ENCODE assay signal across 12 cellular contexts in genomic region chr14:91143862-91144261, GRCh38. TPM values are rescaled to one million over a fixed set of nuclear protein-coding genes. Genes with fewer than 3 reads are reported as not detected.
DNase-seq lines count a peak whose midpoint lies in the region; ATAC-seq and TF ChIP-seq lines count a peak whose summit lies in the region.
"Had no signal": no experiment of that assay in that cellular context is flagged by ENCODE, and none has a peak within 500 bp of the region (broad histone marks: within the 10 kb centered on the region; RNA-seq: fewer than 3 reads in every experiment).

No MANE protein-coding gene starts in this region.

- no peaks in the 10 kb centered on the region for H3K9me3 ChIP-seq in thoracic aorta

- H3K27ac Mint-ChIP-seq in activated T-cell treated with anti-CD3 and anti-CD28 coated beads, Interleukin-2, amount 50 U/mL, for 24 hours = peak overlapping the region; percentile 16

- no peaks in the 10 kb centered on the region for H3K27me3 Mint-ChIP-seq in activated T-cell treated with anti-CD3 and anti-CD28 coated beads, Interleukin-2, amount 50 U/mL, for 24 hours

- no peaks in the 10 kb centered on the region for H3K36me3 ChIP-seq in thoracic aorta

- H3K36me3 Mint-ChIP-seq in activated T-cell treated with anti-CD3 and anti-CD28 coated beads, Interleukin-2, amount 50 U/mL, for 24 hours (ENCODE audit: low read depth) = peaks cover 68% of the 10 kb centered on the region

- H3K4me3 ChIP-seq in thoracic aorta = no peak overlapping the region

- peaks cover 13 to 22% of the 10 kb centered on the region in 2 donors for H3K4me1 ChIP-seq in thoracic aorta (ENCODE audit: control insufficient read depth in 1 of 2, low read depth in 2 of 2)

- ATAC-seq in thoracic aorta (ENCODE audit: insufficient number of reproducible peaks, low FRiP score, low read depth) (no peak), HG02938 (IDR thresholded peaks at IDR 0.05; ENCODE audit: unreplicated experiment) (no peak), GM21619 (IDR thresholded peaks at IDR 0.05; ENCODE audit: unreplicated experiment) (no peak)

- H3K4me1 Mint-ChIP-seq in activated T-cell treated with anti-CD3 and anti-CD28 coated beads, Interleukin-2, amount 50 U/mL, for 24 hours (ENCODE audit: low read depth) = peaks cover 47% of the 10 kb centered on the region

- H3K27ac ChIP-seq in layer of hippocampus (ENCODE audit: low read depth, low read length) = peak overlapping the region; percentile 79
- peak overlapping the region; percentile 9 to 43 for H3K27ac ChIP-seq in thoracic aorta

- no peaks in the 10 kb centered on the region for H3K27me3 ChIP-seq in layer of hippocampus (ENCODE audit: control insufficient read depth, insufficient read depth, low read length)
- no peaks in the 10 kb centered on the region for H3K27me3 ChIP-seq in thoracic aorta (replicated peaks; ENCODE audit: insufficient read depth)

- H3K9me3 Mint-ChIP-seq in activated T-cell treated with anti-CD3 and anti-CD28 coated beads, Interleukin-2, amount 50 U/mL, for 24 hours = no peaks in the 10 kb centered on the region

- no peak overlapping the region for H3K4me3 Mint-ChIP-seq in activated T-cell treated with anti-CD3 and anti-CD28 coated beads, Interleukin-2, amount 50 U/mL, for 24 hours

- no peak for TF ChIP-seq CTCF in thoracic aorta (IDR thresholded peaks at IDR 0.05)

- DNase-seq in activated T-cell treated with anti-CD3 and anti-CD28 coated beads, Interleukin-2, amount 50 U/mL, for 24 hours = no peak
- DNase-seq in activated T-cell treated with anti-CD3 and anti-CD28 coated beads, Interleukin-2, amount 50 U/mL, for 48 hours = no peak
- DNase-seq in cerebellar cortex (ENCODE audit: low spot score) (peak; percentile 73), thoracic aorta (ENCODE audit: low spot score) (peak; percentile 83), AG08396 (ENCODE audit: low spot score) (no peak)
- DNase-seq: activated effector memory CD4-positive, alpha-beta T cell treated with anti-CD3 and anti-CD28 coated beads, Interleukin-2, amount 50 U/mL, for 16 hours; effector CD4-positive, alpha-beta T cell; NCI-H187 treated with DMSO at 0.1 percent for 48 hours; stimulated activated CD4-positive, alpha-beta T cell treated with anti-CD3 and anti-CD28 coated beads, Interleukin-15, amount 100 ng/mL, for 24 hours had no signal

RNA-seq across cellular contexts. Expression of gene DGLUCY, which starts 30.0 kb away (rescaled TPM):
- 10 to 100 TPM; 24.4 to 36.7 TPM for total RNA-seq in thoracic aorta

Comparison
In these comparisons a context has a peak if more than half of its experiments do, and no peak if none do; other contexts are left out.
1. DNase-seq: peak in cerebellar cortex (single experiment) and thoracic aorta (single experiment); none in activated T-cell treated with anti-CD3 and anti-CD28 coated beads, Interleukin-2, amount 50 U/mL, for 24 hours (single experiment), activated T-cell treated with anti-CD3 and anti-CD28 coated beads, Interleukin-2, amount 50 U/mL, for 48 hours (0 of 2) and AG08396 (single experiment).